16 cellular contexts compared by ENCODE assay signal in genomic region chr5:143593723-143594122, GRCh38.
DNase-seq lines count a peak whose midpoint lies in the region; ATAC-seq and TF ChIP-seq lines count a peak whose summit lies in the region.
"Had no signal": no experiment of that assay in that cellular context is flagged by ENCODE, and none has a peak within 500 bp of the region (broad histone marks: within the 10 kb centered on the region; RNA-seq: fewer than 3 reads in every experiment).

No MANE protein-coding gene starts in this region.

- peaks cover 17% of the 10 kb centered on the region for H3K36me3 Mint-ChIP-seq in Calu3 (ENCODE audit: insufficient read depth, unreplicated experiment)
- H3K36me3 Mint-ChIP-seq: immature natural killer cell had no signal

- peak overlapping the region; percentile 47 for H3K9ac ChIP-seq in SU-DHL-6 (ENCODE audit: low read length)
- no peak overlapping the region for H3K9ac ChIP-seq in colonic mucosa (ENCODE audit: low read depth in 2 of 2, low read length in 2 of 2)

- no peak for DNase-seq in Calu3
- no peak for DNase-seq in colonic mucosa
- DNase-seq in stimulated activated CD4-positive, alpha-beta T cell treated with anti-CD3 and anti-CD28 coated beads, Interleukin-2, amount 100 ng/mL, for 48 hours = no peak
- DNase-seq in NCI-H146 treated with DMSO at 0.1 percent for 48 hours (lab: John Stamatoyannopoulos, UW; ENCODE audit: unreplicated experiment) = no peak
- DNase-seq in sciatic nerve (ENCODE audit: low spot score) = no peak
- DNase-seq: activated naive CD4-positive, alpha-beta T cell treated with Interleukin-2 at 50 U/mL for 16 hours; AML-193; gastrocnemius medialis; immature natural killer cell; SHP77 treated with DMSO at 0.1 percent for 48 hours had no signal

- no peak overlapping the region for H3K4me3 Mint-ChIP-seq in Calu3 (ENCODE audit: low read depth, unreplicated experiment)
- H3K4me3 Mint-ChIP-seq: immature natural killer cell, nephron had no signal

- no peaks in the 10 kb centered on the region for H3K9me2 ChIP-seq in SU-DHL-6 (replicated peaks; ENCODE audit: insufficient read depth, low read length)

- H3K4me2 ChIP-seq in SU-DHL-6 (ENCODE audit: low read depth, low read length, poor library complexity, severe bottlenecking) = peak overlapping the region; percentile 80

- no peaks in the 10 kb centered on the region for H3K9me3 Mint-ChIP-seq in Calu3 (ENCODE audit: low read depth, unreplicated experiment)
- H3K9me3 Mint-ChIP-seq: nephron had no signal

- peak overlapping the region; percentile 90 for H3K27ac ChIP-seq in SU-DHL-6 (ENCODE audit: low read depth, low read length)
- no peak overlapping the region for H3K27ac ChIP-seq in colonic mucosa
- H3K27ac ChIP-seq: ascending aorta, gastrocnemius medialis had no signal

- H3K4me1 Mint-ChIP-seq in Calu3 (ENCODE audit: low read depth, unreplicated experiment) = peaks cover 62% of the 10 kb centered on the region
- H3K4me1 Mint-ChIP-seq: immature natural killer cell had no signal

- CTCF ChIA-PET in Calu3 (lab: Charles Lee) = no interaction called here

- peaks cover 24% of the 10 kb centered on the region for H3F3A ChIP-seq in SU-DHL-6 (ENCODE audit: insufficient read depth)

- peak overlapping the region; percentile 49 for H2AFZ ChIP-seq in SU-DHL-6 (ENCODE audit: low read depth, low read length, severe bottlenecking)

- no peaks in the 10 kb centered on the region for H3K79me2 ChIP-seq in SU-DHL-6 (ENCODE audit: insufficient read depth, low read length)

- intact Hi-C loops in Calu3 (cut with micrococcal nuclease; ENCODE audit: unreplicated experiment) (loop anchor here (2.0 to 10.0 kb wide), 3 partner anchors 37 to 231 kb away; no protein-coding TSS in a partner anchor), colonic mucosa (cut with DNase I) (no loop called here), sciatic nerve (cut with DNase I) (no loop called here)

- peak overlapping the region; percentile 99 for H3K27ac Mint-ChIP-seq in Calu3 (ENCODE audit: unreplicated experiment)
- H3K27ac Mint-ChIP-seq: immature natural killer cell, nephron had no signal

- no peaks in the 10 kb centered on the region for H3K27me3 ChIP-seq in SU-DHL-6 (ENCODE audit: low read length)
- H3K27me3 ChIP-seq in colonic mucosa = no peaks in the 10 kb centered on the region
- H3K27me3 ChIP-seq: ascending aorta, gastrocnemius medialis had no signal

- H4K20me1 ChIP-seq in SU-DHL-6 (ENCODE audit: low read depth, low read length) = no peaks in the 10 kb centered on the region

- no TSS peak for BruUV-seq in Calu3 (replicated peaks; lab: Mats Ljungman, UMichigan)

- H3K36me3 ChIP-seq in SU-DHL-6 (ENCODE audit: low read length) = no peaks in the 10 kb centered on the region
- no peaks in the 10 kb centered on the region for H3K36me3 ChIP-seq in colonic mucosa
- H3K36me3 ChIP-seq: ascending aorta, gastrocnemius medialis had no signal

- H3K4me1 ChIP-seq in colonic mucosa = no peaks in the 10 kb centered on the region
- H3K4me1 ChIP-seq: ascending aorta, gastrocnemius medialis had no signal

- ATAC-seq in GM18867 (IDR thresholded peaks at IDR 0.05; ENCODE audit: unreplicated experiment) (peak; percentile 55), HG02571 (IDR thresholded peaks at IDR 0.05; ENCODE audit: unreplicated experiment) (peak; percentile 49), sciatic nerve (no peak)
- ATAC-seq: gastrocnemius medialis had no signal

- H3K27me3 Mint-ChIP-seq in Calu3 (ENCODE audit: unreplicated experiment) = no peaks in the 10 kb centered on the region

- TF ChIP-seq CTCF in Calu3 (IDR thresholded peaks at IDR 0.05; ENCODE audit: unreplicated experiment) = no peak
- TF ChIP-seq CTCF in SU-DHL-6 (IDR thresholded peaks at IDR 0.05; ENCODE audit: insufficient read depth, low read length, poor library complexity, severe bottlenecking) = no peak
- TF ChIP-seq CTCF in colonic mucosa (IDR thresholded peaks at IDR 0.05) = no peak

- H3K9me3 ChIP-seq in SU-DHL-6 (ENCODE audit: insufficient read depth, low read length) (no peaks in the 10 kb centered on the region), colonic mucosa (no peaks in the 10 kb centered on the region)
- H3K9me3 ChIP-seq: ascending aorta, gastrocnemius medialis had no signal

- H3K4me3 ChIP-seq in SU-DHL-6 (ENCODE audit: insufficient read depth, low read length, poor library complexity, severe bottlenecking) = peak overlapping the region; percentile 46
- no peak overlapping the region for H3K4me3 ChIP-seq in colonic mucosa
- H3K4me3 ChIP-seq: ascending aorta, gastrocnemius medialis, lung had no signal
